Comparison of ENCODE assay signal across 8 cellular contexts in the genomic region with DNA sequence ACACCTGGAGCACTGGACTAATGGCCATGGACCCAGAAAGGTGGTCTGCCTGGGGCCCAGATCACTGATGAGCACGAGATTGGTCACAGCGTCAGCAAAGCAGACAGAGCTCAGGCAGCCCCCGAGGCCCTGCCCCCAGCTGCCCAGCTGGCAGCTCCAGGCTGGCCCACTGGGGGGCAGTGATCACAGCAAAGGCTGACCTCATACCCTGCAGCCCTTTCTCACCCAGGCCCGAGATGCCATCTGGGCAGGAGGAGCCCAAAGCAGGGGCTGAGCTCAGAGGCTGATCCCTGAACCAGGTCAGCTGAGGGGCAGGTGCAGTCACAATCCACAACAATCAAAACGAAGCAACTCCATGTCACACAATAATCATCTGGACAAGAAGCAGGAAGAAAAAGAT. TPM values are rescaled to one million over a fixed set of nuclear protein-coding genes. Genes with fewer than 3 reads are reported as not detected.
DNase-seq lines count a peak whose midpoint lies in the region; ATAC-seq and TF ChIP-seq lines count a peak whose summit lies in the region.

No MANE protein-coding gene starts in this region.

- CTCF ChIA-PET in AG04450 (lab: Charles Lee) (interaction anchor here (0.6 to 3.9 kb wide), 9 partner anchors 24 to 372 kb away, joined by 3 to 22 read pairs (median 4); no protein-coding TSS in a partner anchor), GM10248 (lab: Yijun Ruan, JAX) (interaction anchor here (0.8 to 3.7 kb wide), 15 partner anchors 8 to 285 kb away, joined by 3 to 14 read pairs (median 3); no protein-coding TSS in a partner anchor), RWPE1 (lab: Yijun Ruan, JAX) (interaction anchor here (0.9 to 2.0 kb wide), 2 partner anchors 48 to 250 kb away, joined by 4 to 9 read pairs; no protein-coding TSS in a partner anchor)

- no peak overlapping the region for H3K27ac ChIP-seq in AG04450 (ENCODE audit: low read depth, low read length)
- peak overlapping the region; percentile 74; the same call in 1 of the 2 replicates for H3K27ac ChIP-seq in RWPE1
- H3K27ac ChIP-seq in hepatocyte, result no peak overlapping the region
- H3K27ac ChIP-seq in ovary, result no peak overlapping the region

- intact Hi-C loops in ovary (cut with DNase I), result no loop called here

- no peaks in the 10 kb centered on the region for H3K9me3 ChIP-seq in AG04450 (ENCODE audit: control insufficient read depth, insufficient read depth, low read length)
- H3K9me3 ChIP-seq in hepatocyte (ENCODE audit: low read depth), result no peaks in the 10 kb centered on the region
- H3K9me3 ChIP-seq in ovary, result no peaks in the 10 kb centered on the region

- H3K4me2 ChIP-seq in hepatocyte, result no peak overlapping the region

- TF ChIP-seq POLR2A in ovary (IDR thresholded peaks at IDR 0.05), result no peak

- no peaks in the 10 kb centered on the region for H3K79me2 ChIP-seq in hepatocyte

- DNase-seq in AG04450 (ENCODE audit: low read depth, low spot score), result no peak
- DNase-seq in GM10248 (ENCODE audit: extremely low spot score), result no peak
- no peak for DNase-seq in RWPE1 (ENCODE audit: low spot score)
- DNase-seq in hepatocyte (ENCODE audit: low spot score), result no peak
- DNase-seq in NCI-H1436 treated with DMSO at 0.1 percent for 48 hours (lab: John Stamatoyannopoulos, UW), result no peak
- no peak for DNase-seq in GM13976 (ENCODE audit: low spot score)
- no peak for DNase-seq in ovary

- in situ Hi-C loops in GM13976 (cut with MboI; ENCODE audit: low sequenced_read_pairs, unreplicated experiment), result no loop called here

- H4K20me1 ChIP-seq in hepatocyte (ENCODE audit: insufficient read depth, poor library complexity, severe bottlenecking), result no peaks in the 10 kb centered on the region

- H3K36me3 ChIP-seq in hepatocyte (replicated peaks; ENCODE audit: insufficient read depth, low read depth) (no peaks in the 10 kb centered on the region), ovary (no peaks in the 10 kb centered on the region)

- H3K9me2 ChIP-seq in hepatocyte (replicated peaks; ENCODE audit: insufficient read depth), result no peaks in the 10 kb centered on the region

- WGBS in hepatocyte (ENCODE audit: low lambda C conversion rate, missing lambda C conversion rate), result 68% methylated on average over 5 of the region's 5 CpGs
- 57 to 63% (median 62%) methylated on average over 5 of the region's 5 CpGs for WGBS in ovary, 3 donors

- TF ChIP-seq CTCF in AG04450 (IDR thresholded peaks at IDR 0.05; ENCODE audit: low read depth, low read length), result peak; percentile 50
- TF ChIP-seq CTCF in GM10248 (IDR thresholded peaks at IDR 0.05; ENCODE audit: control extremely low read depth, extremely low read depth, low read depth, missing control alignments), result peak; percentile 47
- no peak; the same call in 1 of the 2 replicates for TF ChIP-seq CTCF in RWPE1 (conservative IDR thresholded peaks at IDR 0.05; ENCODE audit: low read depth)
- peak; percentile 27 for TF ChIP-seq CTCF in hepatocyte (IDR thresholded peaks at IDR 0.05; ENCODE audit: poor library complexity)
- TF ChIP-seq CTCF in GM13976 (IDR thresholded peaks at IDR 0.05; ENCODE audit: borderline replicate concordance, control extremely low read depth, extremely low read depth, insufficient read depth, missing control alignments), result no peak
- TF ChIP-seq CTCF in ovary (IDR thresholded peaks at IDR 0.05), result no peak

- no peak overlapping the region for H3K4me3 ChIP-seq in AG04450 (ENCODE audit: low read depth, low read length)
- H3K4me3 ChIP-seq in hepatocyte, result no peak overlapping the region
- no peak overlapping the region for H3K4me3 ChIP-seq in ovary

- POLR2A ChIA-PET in AG04450 (lab: Yijun Ruan, JAX), result no interaction called here
- POLR2A ChIA-PET in GM10248 (lab: Yijun Ruan, JAX), result no interaction called here
- POLR2A ChIA-PET in RWPE1 (lab: Yijun Ruan, JAX; ENCODE audit: low non-redundant PET), result no interaction called here

- no peak for ATAC-seq in GM18502 (IDR thresholded peaks at IDR 0.05; ENCODE audit: poor library complexity, unreplicated experiment)

- H2AFZ ChIP-seq in hepatocyte, result no peak overlapping the region

- H3K27me3 ChIP-seq in AG04450 (ENCODE audit: control insufficient read depth, insufficient read depth, low read length), result no peaks in the 10 kb centered on the region
- no peaks in the 10 kb centered on the region for H3K27me3 ChIP-seq in hepatocyte
- no peaks in the 10 kb centered on the region for H3K27me3 ChIP-seq in ovary

- no peak for TF ChIP-seq EP300 in ovary (IDR thresholded peaks at IDR 0.05)

- peaks cover 5% of the 10 kb centered on the region for H3K4me1 ChIP-seq in hepatocyte (ENCODE audit: insufficient read depth)
- no peaks in the 10 kb centered on the region for H3K4me1 ChIP-seq in ovary (ENCODE audit: insufficient read depth)

RNA-seq across cellular contexts. Expression of a gene that starts 4.1 kb away (rescaled TPM):
- polyA plus RNA-seq in AG04450 (2011; rRNA removed) (15.9 and 26.7 TPM in 2 replicates), hepatocyte (77.1 and 81.8 TPM in 2 replicates), ovary (10 to 100 TPM in 1 of 2 donors, 1 to 10 TPM in 1; 3.4 to 57.2 TPM)
- 13.2 and 18.9 TPM in 2 replicates for polyA minus RNA-seq in AG04450 (2011; rRNA and poly(A)+ RNA removed)
- total RNA-seq in hepatocyte (28.1 and 32.1 TPM in 2 replicates), ovary (10 to 100 TPM; 27.2 to 66.1 (median 36.0) TPM)

RNA-seq across cellular contexts. Expression of a gene that starts 46.4 kb away (rescaled TPM):
- polyA plus RNA-seq in AG04450 (2011; rRNA removed) (256 and 325 TPM in 2 replicates), hepatocyte (224 and 228 TPM in 2 replicates), ovary (100 to 1,000 TPM; 151 to 319 TPM)
- 234 and 264 TPM in 2 replicates for polyA minus RNA-seq in AG04450 (2011; rRNA and poly(A)+ RNA removed)
- total RNA-seq in hepatocyte (103 and 147 TPM in 2 replicates), ovary (100 to 1,000 TPM in 6 of 7 donors, 10 to 100 TPM in 1; 79.9 to 128 (median 121) TPM)

Comparison
In these comparisons a context has a peak if more than half of its experiments do, and no peak if none do; other contexts are left out.
1. CTCF ChIP-seq: peak in AG04450 (single experiment), GM10248 (single experiment) and hepatocyte (single experiment); none in RWPE1 (single experiment), GM13976 (single experiment) and ovary (0 of 3).